ENCODE assay signal across 17 cellular contexts in the genomic region with DNA sequence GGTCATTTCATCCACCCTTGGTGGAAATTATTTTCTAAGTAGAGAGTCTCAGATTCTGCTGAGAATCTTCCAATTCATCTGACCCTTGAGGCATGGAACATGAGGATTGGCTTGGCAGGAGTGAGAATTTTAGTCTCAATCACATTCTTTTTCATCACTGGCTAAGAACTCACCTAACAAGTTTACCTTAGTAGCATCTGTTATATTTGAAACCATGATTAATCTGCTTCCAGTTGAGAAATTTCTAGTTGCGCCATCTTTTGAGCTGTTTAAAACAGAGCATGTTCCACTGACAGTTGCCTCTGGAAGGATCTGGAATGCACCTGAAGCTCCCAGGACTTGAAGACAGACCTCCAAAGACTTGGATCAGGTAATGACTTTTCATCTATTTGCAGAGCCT. TPM values are rescaled to one million over a fixed set of nuclear protein-coding genes. Genes with fewer than 3 reads are reported as not detected.
"Had no signal": no experiment of that assay in that cellular context is flagged by ENCODE, and none has a peak within 500 bp of the region (broad histone marks: within the 10 kb centered on the region; RNA-seq: fewer than 3 reads in every experiment).

A gene with protein sequence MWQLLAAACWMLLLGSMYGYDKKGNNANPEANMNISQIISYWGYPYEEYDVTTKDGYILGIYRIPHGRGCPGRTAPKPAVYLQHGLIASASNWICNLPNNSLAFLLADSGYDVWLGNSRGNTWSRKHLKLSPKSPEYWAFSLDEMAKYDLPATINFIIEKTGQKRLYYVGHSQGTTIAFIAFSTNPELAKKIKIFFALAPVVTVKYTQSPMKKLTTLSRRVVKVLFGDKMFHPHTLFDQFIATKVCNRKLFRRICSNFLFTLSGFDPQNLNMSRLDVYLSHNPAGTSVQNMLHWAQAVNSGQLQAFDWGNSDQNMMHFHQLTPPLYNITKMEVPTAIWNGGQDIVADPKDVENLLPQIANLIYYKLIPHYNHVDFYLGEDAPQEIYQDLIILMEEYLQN (plus strand): TSS at position 299 of the 400 bp plus-strand sequence. CDS start 18,295 bp downstream, outside the sequence.

- H3K4me3 Mint-ChIP-seq: neural crest cell had no signal

- DNase-seq: activated naive CD4-positive, alpha-beta T cell treated with Interleukin-2 at 50 U/mL for 16 hours; caudate nucleus; head of caudate nucleus; lower lobe of right lung; midbrain; psoas muscle; right lobe of liver; stimulated activated CD4-positive, alpha-beta T cell treated with anti-CD3 and anti-CD28 coated beads, Interleukin-1b, Interleukin-23, amount 100 ng/mL, for 48 hours; stomach; SW 1271 had no signal

- H3K4me1 Mint-ChIP-seq: neural crest cell had no signal

- H3K27ac ChIP-seq: lower lobe of right lung, psoas muscle, right lobe of liver had no signal

- H3K4me1 ChIP-seq: lower lobe of right lung, psoas muscle, right lobe of liver had no signal

- H3K9me3 Mint-ChIP-seq: neural crest cell had no signal

- H3K4me3 ChIP-seq: lower lobe of right lung, psoas muscle, right lobe of liver, stomach had no signal

- ATAC-seq: lower lobe of right lung, psoas muscle, right lobe of liver had no signal

- H3K9me3 ChIP-seq: lower lobe of right lung, psoas muscle, right lobe of liver, stomach had no signal

- H3K27me3 ChIP-seq: right lobe of liver, stomach had no signal

- H3K36me3 ChIP-seq: lower lobe of right lung, right lobe of liver, stomach had no signal

RNA-seq across cellular contexts. Expression of the gene that starts here (rescaled TPM):
- total RNA-seq: activated CD8-positive, alpha-beta memory T cell treated with anti-CD3 and anti-CD28 coated beads for 36 hours; frontal cortex; lower lobe of right lung; myocyte; neural crest cell; osteoblast; psoas muscle; right lobe of liver; stomach; T-helper 2 cell treated with Interferon-gamma antibody and Interleukin-4, amounts not matched to agents 100 ng/mL and 5 ng/mL, for 36 hours had no signal
- polyA plus RNA-seq: adipose tissue, psoas muscle, stomach had no signal
